In genomic region chr16:50547944-50548658, GRCh38 we compare ENCODE assay signal across 8 cellular contexts. TPM values are rescaled to one million over a fixed set of nuclear protein-coding genes. Genes with fewer than 3 reads are reported as not detected.
A peak's percentile ranks its signal among the peaks of the same experiment; 100 is the strongest.
DNase-seq lines count a peak whose midpoint lies in the region; ATAC-seq and TF ChIP-seq lines count a peak whose summit lies in the region.

TSS of gene NKD1 (plus strand) at chr16:50548396. CDS start at chr16:50548554, 158 bp downstream.

- H3K4me3 ChIP-seq in heart left ventricle (peak within 1 kb of the TSS; percentile 45 to 84 (median 63)), trophoblast cell (ENCODE audit: low read depth, low read length) (peak within 1 kb of the TSS; percentile 78), transverse colon (peak within 1 kb of the TSS; percentile 59 to 86 (median 78))

- no peak within 1 kb of the TSS for H2AK5ac ChIP-seq in trophoblast cell (ENCODE audit: low read length)

- peak within 1 kb of the TSS; percentile 77 for H3K14ac ChIP-seq in trophoblast cell (ENCODE audit: low read length)

- ATAC-seq in GM19455 (IDR thresholded peaks at IDR 0.05; ENCODE audit: unreplicated experiment): peak; percentile 83
- peak; percentile 71 for ATAC-seq in HG03571 (IDR thresholded peaks at IDR 0.05; ENCODE audit: unreplicated experiment)
- peak; percentile 59 to 94 (median 86) for ATAC-seq in heart left ventricle

- TF ChIP-seq CTCF in heart left ventricle (IDR thresholded peaks at IDR 0.05) (no peak), transverse colon (IDR thresholded peaks at IDR 0.05) (no peak)

- peak within 1 kb of the TSS; percentile 37 for H3K9ac ChIP-seq in trophoblast cell (ENCODE audit: low read length)

- peak within 1 kb of the TSS; percentile 24 for H4K8ac ChIP-seq in trophoblast cell (ENCODE audit: low read depth, low read length)

- H4K91ac ChIP-seq in trophoblast cell (ENCODE audit: low read depth, low read length): peak within 1 kb of the TSS; percentile 31

- intact Hi-C loops in heart left ventricle (cut with DNase I): loop anchor here in 2 of 10 donors (10.0 kb wide), 2 partner anchors 63 to 173 kb away; no protein-coding TSS in a partner anchor
- intact Hi-C loops in transverse colon (cut with DNase I; ENCODE audit: low total_unique reads): loop anchor here (5.0 kb wide), 1 partner anchor 79 kb away; no protein-coding TSS in a partner anchor

- H3K4me1 ChIP-seq in heart left ventricle: peaks cover 0 to 18% (median 7%) of the 10 kb centered on the region in 12 donors
- H3K4me1 ChIP-seq in trophoblast cell (ENCODE audit: control insufficient read depth in 1 of 2, insufficient read depth in 2 of 2, low read length in 2 of 2): peaks cover 4 to 5% of the 10 kb centered on the region in 2 experiments
- H3K4me1 ChIP-seq in transverse colon: peaks cover 0 to 16% (median 3%) of the 10 kb centered on the region in 4 donors

- peak within 1 kb of the TSS; percentile 14 for H4K12ac ChIP-seq in trophoblast cell (ENCODE audit: low read depth, low read length)

- no peak for TF ChIP-seq EP300 in transverse colon (IDR thresholded peaks at IDR 0.05; ENCODE audit: low read depth)

- H3K23ac ChIP-seq in trophoblast cell (ENCODE audit: low read length): no peak within 1 kb of the TSS

- H2BK120ac ChIP-seq in trophoblast cell (ENCODE audit: insufficient read depth, low read length, poor library complexity): no peak within 1 kb of the TSS

- peak within 1 kb of the TSS; percentile 71 for H3K18ac ChIP-seq in trophoblast cell (ENCODE audit: low read length)

- H3K9me3 ChIP-seq in heart left ventricle (no peaks in the 10 kb centered on the region), trophoblast cell (ENCODE audit: insufficient read depth, low read depth, low read length) (no peaks in the 10 kb centered on the region), transverse colon (no peaks in the 10 kb centered on the region)

- peaks cover 0 to 30% (median 11%) of the 10 kb centered on the region in 9 donors for H3K27me3 ChIP-seq in heart left ventricle
- peaks cover 11% of the 10 kb centered on the region for H3K27me3 ChIP-seq in trophoblast cell (ENCODE audit: insufficient read depth, low read length)
- H3K27me3 ChIP-seq in transverse colon: peaks cover 30% of the 10 kb centered on the region

- no peaks in the 10 kb centered on the region for H3K79me2 ChIP-seq in trophoblast cell (ENCODE audit: control insufficient read depth, insufficient read depth, low read length, poor library complexity)

- in situ Hi-C loops in transverse colon (cut with MboI; ENCODE audit: low pct_ligation_motif_present in 1 of 4, low pct_unique_long_range_greater_than_20kb in 1 of 4, low sequenced_read_pairs in 3 of 4): no loop called here

- TF ChIP-seq POLR2A in heart left ventricle (IDR thresholded peaks at IDR 0.05): peak in 1 of 2 donors; percentile 32
- TF ChIP-seq POLR2A in transverse colon (IDR thresholded peaks at IDR 0.05): no peak

- no peak within 1 kb of the TSS for H3K4ac ChIP-seq in trophoblast cell (ENCODE audit: low read depth, low read length)

- 0 to 2% (median 1%) methylated on average over 37 to 91 of the region's 91 CpGs for WGBS in heart left ventricle, 4 donors
- WGBS in trophoblast cell (ENCODE audit: extremely low coverage, insufficient coverage, insufficient read length): no CpG with 5 or more reads among the region's 91 CpGs
- WGBS in transverse colon (ENCODE audit: low coverage in 1 of 2), 2 donors: 1% methylated on average over 62 of the region's 91 CpGs; no CpG with 5 or more reads in 1 of the 2 donors

- peaks cover 5% of the 10 kb centered on the region for H3K79me1 ChIP-seq in trophoblast cell (ENCODE audit: low read length)

- peak within 1 kb of the TSS; percentile 98 for H3K4me2 ChIP-seq in trophoblast cell (ENCODE audit: low read length)

- H2BK5ac ChIP-seq in trophoblast cell (ENCODE audit: low read depth, low read length, poor library complexity): no peak within 1 kb of the TSS

- no peaks in the 10 kb centered on the region for H3K36me3 ChIP-seq in heart left ventricle
- no peaks in the 10 kb centered on the region for H3K36me3 ChIP-seq in trophoblast cell (ENCODE audit: control insufficient read depth in 1 of 2, insufficient read depth in 2 of 2, low read length in 2 of 2)
- no peaks in the 10 kb centered on the region for H3K36me3 ChIP-seq in transverse colon

- peak; percentile 84 for DNase-seq in CD1c-positive myeloid dendritic cell (ENCODE audit: extremely low spot score)
- DNase-seq in SK-N-DZ (ENCODE audit: low spot score): peak; percentile 53
- peak; percentile 72 for DNase-seq in activated naive CD4-positive, alpha-beta T cell treated with anti-CD3 and anti-CD28 coated beads, Interleukin-2, amount 50 U/mL, for 16 hours
- peak; percentile 56 to 82 (median 71) for DNase-seq in heart left ventricle
- DNase-seq in trophoblast cell: peak; percentile 41 to 74
- peak; percentile 74 for DNase-seq in transverse colon

- peak within 1 kb of the TSS; percentile 55 for H2AFZ ChIP-seq in trophoblast cell (ENCODE audit: insufficient read depth, low read length, poor library complexity)

- peak within 1 kb of the TSS; percentile 74 for H2BK12ac ChIP-seq in trophoblast cell (ENCODE audit: low read length)

- H3K27ac ChIP-seq in heart left ventricle: peak within 1 kb of the TSS in 2 of 12 donors; percentile 38 to 59
- H3K27ac ChIP-seq in trophoblast cell (ENCODE audit: low read depth, low read length): no peak within 1 kb of the TSS
- H3K27ac ChIP-seq in transverse colon: peak within 1 kb of the TSS; percentile 61 to 76 (median 73)

RNA-seq across cellular contexts. Expression of gene NKD1, which starts in this region (rescaled TPM):
- 1.7 and 1.9 TPM in 2 replicates for polyA plus RNA-seq in SK-N-DZ (2014; cell fraction: cytosol; rRNA removed)
- 4.0 and 5.3 TPM in 2 replicates for polyA plus RNA-seq in SK-N-DZ (2014; cell fraction: nucleus; rRNA removed)
- 1 to 10 TPM in 1 of 9 donors, under 1 TPM in 8; 0.05 to 1.0 (median 0.26) TPM for total RNA-seq in heart left ventricle
- polyA plus RNA-seq in heart left ventricle: under 1 TPM; 0.23 to 0.32 TPM
- 4.0 and 4.5 TPM in 2 replicates for polyA plus RNA-seq in trophoblast cell (2013)
- total RNA-seq in transverse colon: 10 to 100 TPM in 1 of 4 donors, 1 to 10 TPM in 3; 1.7 to 98.1 (median 2.5) TPM
